9 cellular contexts compared by ENCODE assay signal in the genomic region with DNA sequence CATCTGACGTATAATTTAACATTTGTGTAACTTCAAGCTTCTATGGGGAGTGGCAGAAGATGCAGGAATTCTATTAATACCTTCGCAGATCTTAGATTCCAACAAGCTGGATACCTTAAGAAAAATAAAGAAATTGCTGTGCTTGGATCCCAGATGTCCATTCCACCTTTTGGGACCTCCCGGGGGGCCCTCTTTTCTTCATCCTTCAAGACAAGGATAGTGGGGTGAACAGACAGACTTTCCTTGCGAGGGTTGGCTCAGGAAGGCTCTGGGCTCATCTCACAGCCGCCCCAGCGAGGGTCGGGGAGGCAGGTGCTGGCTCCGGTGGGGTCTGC. TPM values are rescaled to one million over a fixed set of nuclear protein-coding genes. Genes with fewer than 3 reads are reported as not detected.
DNase-seq lines count a peak whose midpoint lies in the region; ATAC-seq and TF ChIP-seq lines count a peak whose summit lies in the region.
"Had no signal": no experiment of that assay in that cellular context is flagged by ENCODE, and none has a peak within 500 bp of the region (broad histone marks: within the 10 kb centered on the region; RNA-seq: fewer than 3 reads in every experiment).

No MANE protein-coding gene starts in this region.

- POLR2A ChIA-PET in AG04449 (lab: Yijun Ruan, JAX): no interaction called here

- DNase-seq in AG04449 (ENCODE audit: low read depth, low spot score): no peak
- no peak for DNase-seq in central memory CD8-positive, alpha-beta T cell (ENCODE audit: low spot score in 2 of 2)
- DNase-seq in natural killer cell treated with Interleukin-12 subunit alpha and Interleukin-12 subunit beta and Interleukin-15 and Interleukin-18, amount 100 ng/mL, for 72 hours (ENCODE audit: low spot score): no peak
- no peak for DNase-seq in NCI-H345 (lab: John Stamatoyannopoulos, UW)
- DNase-seq in DMS153 treated with DMSO at 0.1 percent for 48 hours (lab: John Stamatoyannopoulos, UW; ENCODE audit: unreplicated experiment): no peak
- no peak for DNase-seq in amygdala (lab: John Stamatoyannopoulos, UW)
- no peak for DNase-seq in T-helper 9 cell

- H3K4me3 ChIP-seq in AG04449 (ENCODE audit: low read depth, low read length): peak overlapping the region; percentile 39; the same call in 1 of the 2 replicates

- TF ChIP-seq CTCF in AG04449 (IDR thresholded peaks at IDR 0.05; ENCODE audit: insufficient read depth, low read length, missing control alignments): no peak

- H3K4me1 Mint-ChIP-seq in IgD-negative memory B cell: peaks cover 3 to 7% (median 4%) of the 10 kb centered on the region in 3 donors
- H3K4me1 Mint-ChIP-seq in central memory CD8-positive, alpha-beta T cell: peaks cover 54% of the 10 kb centered on the region
- H3K4me1 Mint-ChIP-seq in natural killer cell treated with Interleukin-12 subunit alpha and Interleukin-12 subunit beta and Interleukin-15 and Interleukin-18, amount 100 ng/mL, for 72 hours (ENCODE audit: low read depth in 2 of 2): peaks cover 46 to 55% of the 10 kb centered on the region in 2 donors

- no peak for ATAC-seq in central memory CD8-positive, alpha-beta T cell (replicated peaks; ENCODE audit: extremely low read depth, poor library complexity, severe bottlenecking)
- no peak for ATAC-seq in natural killer cell treated with Interleukin-12 subunit alpha and Interleukin-12 subunit beta and Interleukin-15 and Interleukin-18, amount 100 ng/mL, for 72 hours

- H3K9me3 Mint-ChIP-seq in IgD-negative memory B cell: no peaks in the 10 kb centered on the region
- no peaks in the 10 kb centered on the region for H3K9me3 Mint-ChIP-seq in central memory CD8-positive, alpha-beta T cell
- H3K9me3 Mint-ChIP-seq in natural killer cell treated with Interleukin-12 subunit alpha and Interleukin-12 subunit beta and Interleukin-15 and Interleukin-18, amount 100 ng/mL, for 72 hours: no peaks in the 10 kb centered on the region

- H3K27ac Mint-ChIP-seq in IgD-negative memory B cell: no peak overlapping the region
- H3K27ac Mint-ChIP-seq in central memory CD8-positive, alpha-beta T cell (ENCODE audit: low read depth): no peak overlapping the region
- H3K27ac Mint-ChIP-seq in natural killer cell treated with Interleukin-12 subunit alpha and Interleukin-12 subunit beta and Interleukin-15 and Interleukin-18, amount 100 ng/mL, for 72 hours: peak overlapping the region; percentile 17 to 59

- H3K36me3 Mint-ChIP-seq in IgD-negative memory B cell: no peaks in the 10 kb centered on the region
- H3K36me3 Mint-ChIP-seq in central memory CD8-positive, alpha-beta T cell (ENCODE audit: insufficient read depth): peaks cover 8% of the 10 kb centered on the region
- peaks cover 7% of the 10 kb centered on the region for H3K36me3 Mint-ChIP-seq in natural killer cell treated with Interleukin-12 subunit alpha and Interleukin-12 subunit beta and Interleukin-15 and Interleukin-18, amount 100 ng/mL, for 72 hours

- H3K27me3 Mint-ChIP-seq in IgD-negative memory B cell: peaks cover 7% of the 10 kb centered on the region
- H3K27me3 Mint-ChIP-seq in central memory CD8-positive, alpha-beta T cell: no peaks in the 10 kb centered on the region
- H3K27me3 Mint-ChIP-seq in natural killer cell treated with Interleukin-12 subunit alpha and Interleukin-12 subunit beta and Interleukin-15 and Interleukin-18, amount 100 ng/mL, for 72 hours: no peaks in the 10 kb centered on the region

- peak overlapping the region; percentile 70 to 85 (median 72) for H3K4me3 Mint-ChIP-seq in IgD-negative memory B cell
- H3K4me3 Mint-ChIP-seq in central memory CD8-positive, alpha-beta T cell: peak overlapping the region; percentile 73
- H3K4me3 Mint-ChIP-seq in natural killer cell treated with Interleukin-12 subunit alpha and Interleukin-12 subunit beta and Interleukin-15 and Interleukin-18, amount 100 ng/mL, for 72 hours: peak overlapping the region; percentile 66

- CTCF ChIA-PET in AG04449 (lab: Yijun Ruan, JAX): interaction anchor here (0.6 to 4.7 kb wide), 19 partner anchors 9 to 408 kb away, joined by 3 to 24 read pairs (median 4); no protein-coding TSS in a partner anchor

RNA-seq across cellular contexts. Expression of gene RNF144A, which starts 0.5 kb away (rescaled TPM):
- polyA plus RNA-seq in IgD-negative memory B cell: 0.83 TPM
- total RNA-seq in natural killer cell treated with Interleukin-12 subunit alpha and Interleukin-12 subunit beta and Interleukin-15 and Interleukin-18, amount 100 ng/mL, for 72 hours: 10 to 100 TPM; 17.2 to 66.1 TPM

RNA-seq across cellular contexts. Expression of gene RSAD2, which starts 39.1 kb away (rescaled TPM):
- 3.3 TPM for polyA plus RNA-seq in IgD-negative memory B cell
- 1 to 10 TPM; 2.2 to 6.8 TPM for total RNA-seq in natural killer cell treated with Interleukin-12 subunit alpha and Interleukin-12 subunit beta and Interleukin-15 and Interleukin-18, amount 100 ng/mL, for 72 hours
- total RNA-seq: myocyte had no signal

RNA-seq across cellular contexts. Expression of gene CMPK2, which starts 51.0 kb away (rescaled TPM):
- 4.6 TPM for polyA plus RNA-seq in IgD-negative memory B cell
- 1 to 10 TPM; 5.7 to 6.4 TPM for total RNA-seq in natural killer cell treated with Interleukin-12 subunit alpha and Interleukin-12 subunit beta and Interleukin-15 and Interleukin-18, amount 100 ng/mL, for 72 hours

Comparison
In these comparisons a context has a peak if more than half of its experiments do, and no peak if none do; other contexts are left out.
1. H3K27ac Mint-ChIP-seq: peak in natural killer cell treated with Interleukin-12 subunit alpha and Interleukin-12 subunit beta and Interleukin-15 and Interleukin-18, amount 100 ng/mL, for 72 hours (2 of 2); none in IgD-negative memory B cell (0 of 3) and central memory CD8-positive, alpha-beta T cell (single experiment).
2. Peak in every context shown above with its lines, with median percentiles within 50 percentile points of each other: H3K4me3 Mint-ChIP-seq.